ENCODE assay signal across 27 cellular contexts in genomic region chr11:64013141-64013896, GRCh38. TPM values are rescaled to one million over a fixed set of nuclear protein-coding genes. Genes with fewer than 3 reads are reported as not detected.
"Had no signal": no experiment of that assay in that cellular context is flagged by ENCODE, and none has a peak within 500 bp of the region (broad histone marks: within the 10 kb centered on the region; RNA-seq: fewer than 3 reads in every experiment).

No MANE protein-coding gene starts in this region.

- H3K27ac Mint-ChIP-seq: activated B cell treated with CpG ODN at 0.5 μM for 24 hours; activated CD8-positive, alpha-beta T cell treated with anti-CD3 and anti-CD28 coated beads for 36 hours; activated naive CD4-positive, alpha-beta T cell treated with anti-CD3 and anti-CD28 coated beads, Interleukin-2, amount 50 U/mL, for 24 hours; activated T-helper 2 cell treated with anti-CD3 and anti-CD28 coated beads, Interferon-gamma antibody, Interleukin-2, Interleukin-4, amounts not matched to agents 10 μg/mL and 5 μg/mL and 100 μg/mL, durations not matched to agents 14 hours and 24 hours and 36 hours had no signal

- H3K4me1 ChIP-seq: colonic mucosa had no signal

- DNase-seq: activated B cell treated with CpG ODN at 0.5 μM for 24 hours; activated CD4-positive, alpha-beta T cell treated with anti-CD3 and anti-CD28 coated beads, Interleukin-2, amount 50 U/mL, for 1 hour; activated CD8-positive, alpha-beta T cell treated with anti-CD3 and anti-CD28 coated beads for 36 hours; activated T-cell treated with anti-CD3 and anti-CD28 coated beads, Interleukin-2, amount 50 U/mL, for 48 hours; cerebellar nuclear complex; colonic mucosa; effector CD8-positive, alpha-beta T cell; esophagus squamous epithelium; foreskin melanocyte; islet precursor cell; left ventricle myocardium superior; mammary epithelial cell; midbrain; naive thymus-derived CD8-positive, alpha-beta T cell; posterior cingulate gyrus; right cardiac atrium; spleen; stimulated activated naive CD4-positive, alpha-beta T cell had no signal

- H3K9me3 Mint-ChIP-seq: activated naive CD4-positive, alpha-beta T cell treated with anti-CD3 and anti-CD28 coated beads, Interleukin-2, amount 50 U/mL, for 24 hours had no signal

- ATAC-seq: activated CD8-positive, alpha-beta T cell treated with anti-CD3 and anti-CD28 coated beads for 36 hours; left ventricle myocardium superior; naive thymus-derived CD8-positive, alpha-beta T cell; right cardiac atrium had no signal

- H3K9me3 ChIP-seq: colonic mucosa, spleen, tibial nerve had no signal

- H3K4me1 Mint-ChIP-seq: activated B cell treated with CpG ODN at 0.5 μM for 24 hours; activated naive CD4-positive, alpha-beta T cell treated with anti-CD3 and anti-CD28 coated beads, Interleukin-2, amount 50 U/mL, for 24 hours had no signal

- H3K4me3 Mint-ChIP-seq: activated B cell treated with CpG ODN at 0.5 μM for 24 hours; activated CD8-positive, alpha-beta T cell treated with anti-CD3 and anti-CD28 coated beads for 36 hours; activated naive CD4-positive, alpha-beta T cell treated with anti-CD3 and anti-CD28 coated beads, Interleukin-2, amount 50 U/mL, for 24 hours; naive thymus-derived CD8-positive, alpha-beta T cell had no signal

- H3K36me3 ChIP-seq: cardiac muscle cell, colonic mucosa, esophagus squamous epithelium, spleen, tibial nerve had no signal

- FAIRE-seq: endometrium had no signal

- H3K36me3 Mint-ChIP-seq: activated naive CD4-positive, alpha-beta T cell treated with anti-CD3 and anti-CD28 coated beads, Interleukin-2, amount 50 U/mL, for 24 hours had no signal

- H3K4me3 ChIP-seq: cardiac muscle cell, colonic mucosa, esophagus squamous epithelium, spleen, tibial nerve had no signal

- H3K27ac ChIP-seq: cardiac muscle cell, colonic mucosa, epithelial cell of prostate, esophagus squamous epithelium, spleen, tibial nerve had no signal

- H3K27me3 ChIP-seq: colonic mucosa, tibial nerve had no signal

RNA-seq across cellular contexts. Expression of gene FLRT1, which starts 22.4 kb away (rescaled TPM):
- total RNA-seq: activated B cell treated with CpG ODN at 0.5 μM for 24 hours; activated CD8-positive, alpha-beta T cell treated with anti-CD3 and anti-CD28 coated beads for 36 hours; activated T-helper 2 cell treated with anti-CD3 and anti-CD28 coated beads, Interferon-gamma antibody, Interleukin-2, Interleukin-4, amounts not matched to agents 10 μg/mL and 5 μg/mL and 100 μg/mL, durations not matched to agents 14 hours and 24 hours and 36 hours; dermis microvascular lymphatic vessel endothelial cell; glomerular endothelial cell; naive thymus-derived CD8-positive, alpha-beta T cell; T-helper 2 cell treated with Interferon-gamma antibody and Interleukin-4, amounts not matched to agents 100 ng/mL and 5 ng/mL, for 36 hours had no signal
- polyA plus RNA-seq: naive thymus-derived CD8-positive, alpha-beta T cell had no signal
